8 cellular contexts compared by ENCODE assay signal in genomic region chr5:17436766-17437221, GRCh38.
DNase-seq lines count a peak whose midpoint lies in the region; ATAC-seq and TF ChIP-seq lines count a peak whose summit lies in the region.

No MANE protein-coding gene starts in this region.

- H3K4me3 ChIP-seq in BLaER1 treated with 17β-estradiol and CSF1 and Interleukin-3, amounts not matched to agents 10 nM and 100 nM, result peak overlapping the region in 7 of 10 experiments; percentile 13 to 53 (median 25); a peak in 11 of 20 replicates
- H3K4me3 ChIP-seq in MG63 (peak overlapping the region; percentile 12; the same call in 1 of the 2 replicates), left ventricle myocardium inferior (no peak overlapping the region)

- peak; percentile 81 for ATAC-seq in GM21576 (IDR thresholded peaks at IDR 0.05; ENCODE audit: unreplicated experiment)

- H3K36me3 ChIP-seq in BLaER1 treated with 17β-estradiol and CSF1 and Interleukin-3, amounts not matched to agents 10 nM and 100 nM, result no peaks in the 10 kb centered on the region
- H3K36me3 ChIP-seq in MG63 (no peaks in the 10 kb centered on the region), left ventricle myocardium inferior (no peaks in the 10 kb centered on the region)

- DNase-seq in MG63 (no peak), left ventricle myocardium inferior (no peak), HuH-7.5 (ENCODE audit: low spot score) (no peak), NCI-H146 treated with DMSO at 0.1 percent for 48 hours (lab: John Stamatoyannopoulos, UW; ENCODE audit: unreplicated experiment) (no peak), amniotic stem cell (lab: John Stamatoyannopoulos, UW) (no peak)
- no peak for DNase-seq in central memory CD4-positive, alpha-beta T cell

- H3K9me3 ChIP-seq in BLaER1 treated with 17β-estradiol and CSF1 and Interleukin-3, amounts not matched to agents 10 nM and 100 nM (replicated peaks in 1 of 11), result peaks cover 17 to 43% (median 31%) of the 10 kb centered on the region in 11 experiments; a peak in 21 of 22 replicates
- H3K9me3 ChIP-seq in MG63 (no peaks in the 10 kb centered on the region), left ventricle myocardium inferior (replicated peaks) (peaks cover 39% of the 10 kb centered on the region)

- peaks cover 17 to 32% (median 24%) of the 10 kb centered on the region in 10 experiments for H3K4me1 ChIP-seq in BLaER1 treated with 17β-estradiol and CSF1 and Interleukin-3, amounts not matched to agents 10 nM and 100 nM
- no peaks in the 10 kb centered on the region for H3K4me1 ChIP-seq in left ventricle myocardium inferior

- intact Hi-C loops in left ventricle myocardium inferior (cut with micrococcal nuclease), result no loop called here

- peak overlapping the region; percentile 51 to 74 (median 64) for H3K4me2 ChIP-seq in BLaER1 treated with 17β-estradiol and CSF1 and Interleukin-3, amounts not matched to agents 10 nM and 100 nM

- H3K27me3 ChIP-seq in BLaER1 treated with 17β-estradiol and CSF1 and Interleukin-3, amounts not matched to agents 10 nM and 100 nM, result no peaks in the 10 kb centered on the region
- H3K27me3 ChIP-seq in MG63 (no peaks in the 10 kb centered on the region), left ventricle myocardium inferior (ENCODE audit: low read depth) (no peaks in the 10 kb centered on the region)

- H3K9ac ChIP-seq in BLaER1 treated with 17β-estradiol and CSF1 and Interleukin-3, amounts not matched to agents 10 nM and 100 nM, result peak overlapping the region in 10 of 11 experiments; percentile 1 to 59 (median 32); a peak in 15 of 22 replicates

- TF ChIP-seq CTCF in left ventricle myocardium inferior (IDR thresholded peaks at IDR 0.05; ENCODE audit: borderline replicate concordance), result no peak

- no peaks in the 10 kb centered on the region for H4K20me1 ChIP-seq in BLaER1 treated with 17β-estradiol and CSF1 and Interleukin-3, amounts not matched to agents 10 nM and 100 nM

- peak overlapping the region; percentile 19 to 77 (median 67); a peak in 21 of 22 replicates for H3K27ac ChIP-seq in BLaER1 treated with 17β-estradiol and CSF1 and Interleukin-3, amounts not matched to agents 10 nM and 100 nM
- peak overlapping the region; percentile 16 for H3K27ac ChIP-seq in left ventricle myocardium inferior (replicated peaks)
